Comparison of ENCODE assay signal across 21 cellular contexts in the genomic region with DNA sequence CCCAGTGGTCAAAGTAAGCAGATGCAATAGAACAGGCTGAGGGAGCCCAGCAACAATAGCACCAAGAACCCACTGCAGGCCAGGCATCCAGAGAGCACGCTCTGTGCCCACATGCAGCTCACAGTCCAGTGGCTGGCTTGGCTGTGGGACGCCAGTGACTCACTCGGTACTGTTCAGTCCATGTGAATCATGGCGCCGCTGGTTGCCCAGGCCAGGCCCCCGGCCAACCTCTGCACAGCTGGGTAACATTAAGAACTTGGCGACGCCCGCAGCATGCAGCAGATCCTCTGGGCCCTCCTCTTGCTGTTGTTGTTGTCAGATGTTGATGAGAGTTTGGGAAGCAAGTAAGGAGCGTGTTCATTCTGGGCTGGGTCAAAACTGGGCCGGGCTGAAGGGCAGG.
A peak's percentile ranks its signal among the peaks of the same experiment; 100 is the strongest.
DNase-seq lines count a peak whose midpoint lies in the region; ATAC-seq and TF ChIP-seq lines count a peak whose summit lies in the region.
"Had no signal": no experiment of that assay in that cellular context is flagged by ENCODE, and none has a peak within 500 bp of the region (broad histone marks: within the 10 kb centered on the region; RNA-seq: fewer than 3 reads in every experiment).

No MANE protein-coding gene starts in this region.

- H3K27ac ChIP-seq in right atrium auricular region (no peak overlapping the region), tibial artery (no peak overlapping the region)
- H3K27ac ChIP-seq: HL-60, prostate gland, transverse colon had no signal

- H3K4me1 ChIP-seq in right atrium auricular region (no peaks in the 10 kb centered on the region), tibial artery (no peaks in the 10 kb centered on the region)
- H3K4me1 ChIP-seq: BE2C, prostate gland, transverse colon had no signal

- H3K27me3 ChIP-seq in right atrium auricular region (no peaks in the 10 kb centered on the region), tibial artery (no peaks in the 10 kb centered on the region)
- H3K27me3 ChIP-seq: transverse colon had no signal

- ATAC-seq in Right ventricle myocardium inferior (no peak), HG02763 (IDR thresholded peaks at IDR 0.05; ENCODE audit: unreplicated experiment) (no peak)
- ATAC-seq: activated T-cell treated with anti-CD3 and anti-CD28 coated beads, Interleukin-2, amount 50 U/mL, for 4 hours; stimulated activated naive CD8-positive, alpha-beta T cell treated with anti-CD3 and anti-CD28 coated beads, Interleukin-15, Interleukin-2, amounts not matched to agents 100 U/mL and 50 U/mL, for 24 hours had no signal

- H3K36me3 ChIP-seq in right atrium auricular region = no peaks in the 10 kb centered on the region
- H3K36me3 ChIP-seq in tibial artery = no peaks in the 10 kb centered on the region
- H3K36me3 ChIP-seq: BE2C, prostate gland, transverse colon had no signal

- H3K9me3 ChIP-seq in right atrium auricular region = no peaks in the 10 kb centered on the region
- H3K9me3 ChIP-seq in tibial artery = no peaks in the 10 kb centered on the region
- H3K9me3 ChIP-seq: BE2C, prostate gland, transverse colon had no signal

- DNase-seq in Right ventricle myocardium inferior (ENCODE audit: missing footprints) (peak; percentile 70), right atrium auricular region (ENCODE audit: low spot score) (no peak), HT1080 (ENCODE audit: low read depth) (peak; percentile 43), fibroblast of the conjunctiva (ENCODE audit: low read depth) (peak; percentile 9), tibial artery (peak; percentile 49 to 73)
- no peak for DNase-seq in activated CD4-positive, alpha-beta T cell treated with anti-CD3 and anti-CD28 coated beads for 1 hour
- DNase-seq in central memory CD4-positive, alpha-beta T cell = no peak
- DNase-seq: 8988T; activated CD4-positive, alpha-beta T cell treated with anti-CD3 and anti-CD28 coated beads for 4 hours; activated T-cell treated with anti-CD3 and anti-CD28 coated beads, Interleukin-2, amount 50 U/mL, for 4 hours; BE2C; DMS153; foreskin melanocyte; GDM1; mesendoderm; SHP77; stimulated activated naive CD8-positive, alpha-beta T cell treated with anti-CD3 and anti-CD28 coated beads, Interleukin-15, Interleukin-2, amounts not matched to agents 100 U/mL and 50 U/mL, for 24 hours; transverse colon had no signal

- TF ChIP-seq CTCF in right atrium auricular region (IDR thresholded peaks at IDR 0.05) (no peak), tibial artery (IDR thresholded peaks at IDR 0.05) (no peak)

- H3K4me3 ChIP-seq in right atrium auricular region = no peak overlapping the region
- H3K4me3 ChIP-seq in tibial artery = no peak overlapping the region
- H3K4me3 ChIP-seq: prostate gland, transverse colon had no signal

- intact Hi-C loops in Right ventricle myocardium inferior (cut with DNase I) = no loop called here
- intact Hi-C loops in tibial artery (cut with DNase I; ENCODE audit: low total_unique reads) = no loop called here

Comparison
In these comparisons a context has a peak if more than half of its experiments do, and no peak if none do; other contexts are left out.
1. DNase-seq: peak in Right ventricle myocardium inferior (single experiment), HT1080 (single experiment), fibroblast of the conjunctiva (single experiment) and tibial artery (2 of 2); none in right atrium auricular region (single experiment), activated CD4-positive, alpha-beta T cell treated with anti-CD3 and anti-CD28 coated beads for 1 hour (single experiment) and central memory CD4-positive, alpha-beta T cell (single experiment).